26 cellular contexts compared by ENCODE assay signal in genomic region chr5:64595519-64595855, GRCh38.
"Had no signal": no experiment of that assay in that cellular context is flagged by ENCODE, and none has a peak within 500 bp of the region (broad histone marks: within the 10 kb centered on the region; RNA-seq: fewer than 3 reads in every experiment).

No MANE protein-coding gene starts in this region.

- H3K36me3 ChIP-seq: gastrocnemius medialis, left lung, neutrophil, pancreas, sigmoid colon, suprapubic skin, vagina had no signal

- H3K36me3 Mint-ChIP-seq: memory B cell; natural killer cell; stimulated activated naive B cell treated with anti-CD40 and anti-IgM and Interleukin-4, amounts not matched to agents 10 μg/mL and 1 μg/mL and 100 μg/mL, for 72 hours had no signal

- H3K4me2 ChIP-seq: hepatocyte had no signal

- H3K27ac Mint-ChIP-seq: dendritic cell treated with granulocyte-macrophage colony-stimulating factor and Interleukin-4, amounts not matched to agents 40 ng/mL and 50 ng/mL, for 4 days; endodermal cell; memory B cell; natural killer cell; stimulated activated naive B cell treated with anti-CD40 and anti-IgM and Interleukin-4, amounts not matched to agents 10 μg/mL and 1 μg/mL and 100 μg/mL, for 72 hours; stimulated activated naive CD8-positive, alpha-beta T cell treated with anti-CD3 and anti-CD28 coated beads, Interleukin-15, Interleukin-2, amounts not matched to agents 100 ng/mL and 50 ng/mL, for 24 hours had no signal

- H3K27ac ChIP-seq: epithelial cell of prostate, gastrocnemius medialis, hepatocyte, left lung, neutrophil, pancreas, sigmoid colon, suprapubic skin, vagina had no signal

- H3K4me3 ChIP-seq: gastrocnemius medialis, hepatocyte, left lung, lung, pancreas, sigmoid colon, suprapubic skin, vagina had no signal

- H3K27me3 ChIP-seq: gastrocnemius medialis, hepatocyte, left lung, neutrophil, pancreas, sigmoid colon, suprapubic skin, vagina had no signal

- H3K4me1 Mint-ChIP-seq: memory B cell; natural killer cell; neural crest cell; stimulated activated naive B cell treated with anti-CD40 and anti-IgM and Interleukin-4, amounts not matched to agents 10 μg/mL and 1 μg/mL and 100 μg/mL, for 72 hours had no signal

- H2AFZ ChIP-seq: hepatocyte had no signal

- H3K4me3 Mint-ChIP-seq: dendritic cell treated with granulocyte-macrophage colony-stimulating factor and Interleukin-4, amounts not matched to agents 40 ng/mL and 50 ng/mL, for 4 days; endodermal cell; memory B cell; natural killer cell; neural crest cell; stimulated activated naive B cell treated with anti-CD40 and anti-IgM and Interleukin-4, amounts not matched to agents 10 μg/mL and 1 μg/mL and 100 μg/mL, for 72 hours; stimulated activated naive CD8-positive, alpha-beta T cell treated with anti-CD3 and anti-CD28 coated beads, Interleukin-15, Interleukin-2, amounts not matched to agents 100 ng/mL and 50 ng/mL, for 24 hours had no signal

- ATAC-seq: esophagus mucosa, gastrocnemius medialis, left lung, natural killer cell, pancreas had no signal

- H3K9me3 Mint-ChIP-seq: dendritic cell treated with granulocyte-macrophage colony-stimulating factor and Interleukin-4, amounts not matched to agents 40 ng/mL and 50 ng/mL, for 4 days; endodermal cell; memory B cell; natural killer cell; neural crest cell; stimulated activated naive B cell treated with anti-CD40 and anti-IgM and Interleukin-4, amounts not matched to agents 10 μg/mL and 1 μg/mL and 100 μg/mL, for 72 hours; stimulated activated naive CD8-positive, alpha-beta T cell treated with anti-CD3 and anti-CD28 coated beads, Interleukin-15, Interleukin-2, amounts not matched to agents 100 ng/mL and 50 ng/mL, for 24 hours had no signal

- H3K4me1 ChIP-seq: gastrocnemius medialis, left lung, pancreas, sigmoid colon, suprapubic skin, vagina had no signal

- DNase-seq: cerebellar nuclear complex; effector CD8-positive, alpha-beta T cell; foreskin fibroblast; gastrocnemius medialis; kidney; left lung; natural killer cell; pancreas; retina; sigmoid colon; stimulated activated CD4-positive, alpha-beta T cell treated with anti-CD3 and anti-CD28 coated beads, Interleukin-2, amount 100 ng/mL, for 24 hours; stimulated activated CD4-positive, alpha-beta T cell treated with anti-CD3 and anti-CD28 coated beads, Interleukin-4, amount 100 ng/mL, for 24 hours; stimulated activated naive B cell treated with anti-CD40 and anti-IgM and Interleukin-4, amounts not matched to agents 10 μg/mL and 1 μg/mL and 100 μg/mL, for 72 hours; trophoblast cell had no signal

- FAIRE-seq: kidney, pancreas had no signal

- H3K79me2 ChIP-seq: hepatocyte had no signal

- H3K27me3 Mint-ChIP-seq: memory B cell had no signal

- H3K9me3 ChIP-seq: gastrocnemius medialis, left lung, neutrophil, pancreas, sigmoid colon, suprapubic skin, vagina had no signal
